Comparison of ENCODE assay signal across 13 cellular contexts in genomic region chr3:52895416-52895815, GRCh38. TPM values are rescaled to one million over a fixed set of nuclear protein-coding genes. Genes with fewer than 3 reads are reported as not detected.
DNase-seq lines count a peak whose midpoint lies in the region; ATAC-seq and TF ChIP-seq lines count a peak whose summit lies in the region.
"Had no signal": no experiment of that assay in that cellular context is flagged by ENCODE, and none has a peak within 500 bp of the region (broad histone marks: within the 10 kb centered on the region; RNA-seq: fewer than 3 reads in every experiment).

No MANE protein-coding gene starts in this region.

- ATAC-seq in WTC11: no peak
- no peak for ATAC-seq in effector memory CD8-positive, alpha-beta T cell (replicated peaks)
- ATAC-seq in GM18858 (IDR thresholded peaks at IDR 0.05; ENCODE audit: unreplicated experiment): no peak
- ATAC-seq: A549 had no signal

- no peaks in the 10 kb centered on the region for H3K36me3 Mint-ChIP-seq in WTC11
- peaks cover 4% of the 10 kb centered on the region for H3K36me3 Mint-ChIP-seq in effector memory CD8-positive, alpha-beta T cell (ENCODE audit: insufficient read depth)

- TF ChIP-seq CTCF in WTC11 (IDR thresholded peaks at IDR 0.05): no peak

- CTCF ChIA-PET in WTC11 (lab: Charles Lee): interaction anchor here (0.9 to 3.3 kb wide), 2 partner anchors 16 to 75 kb away, joined by 3 to 19 read pairs; no protein-coding TSS in a partner anchor

- H3K4me3 Mint-ChIP-seq in WTC11: peak overlapping the region; percentile 90
- H3K4me3 Mint-ChIP-seq in effector memory CD8-positive, alpha-beta T cell: peak overlapping the region; percentile 88 to 93

- peak; percentile 53 for DNase-seq in activated CD4-positive, alpha-beta T cell treated with anti-CD3 and anti-CD28 coated beads for 48 hours
- DNase-seq in activated CD4-positive, alpha-beta T cell treated with anti-CD3 and anti-CD28 coated beads for 1 hour: no peak
- DNase-seq in WTC11 (ENCODE audit: low spot score) (no peak), NCI-H2107 treated with DMSO at 0.1 percent for 48 hours (lab: John Stamatoyannopoulos, UW; ENCODE audit: unreplicated experiment) (no peak), pons (ENCODE audit: low spot score) (no peak)
- DNase-seq in effector memory CD8-positive, alpha-beta T cell: no peak
- peak; percentile 27 for DNase-seq in stimulated activated CD8-positive, alpha-beta memory T cell treated with anti-CD3 and anti-CD28 coated beads, Interleukin-15, amount 100 ng/mL, for 48 hours (ENCODE audit: low read depth in 2 of 2)
- DNase-seq: EL, NCI-H2029 treated with DMSO at 0.1 percent for 48 hours, nucleus accumbens, uterus had no signal

- peaks cover 17% of the 10 kb centered on the region for H3K4me1 Mint-ChIP-seq in WTC11
- peaks cover 48 to 55% of the 10 kb centered on the region in 2 donors for H3K4me1 Mint-ChIP-seq in effector memory CD8-positive, alpha-beta T cell (ENCODE audit: low read depth in 2 of 2)

- no peak overlapping the region for H3K27ac Mint-ChIP-seq in WTC11
- peak overlapping the region; percentile 77 to 87 for H3K27ac Mint-ChIP-seq in effector memory CD8-positive, alpha-beta T cell

- peaks cover 2% of the 10 kb centered on the region; the same call in 1 of the 2 replicates for H3K27me3 Mint-ChIP-seq in WTC11 (ENCODE audit: low read depth)
- no peaks in the 10 kb centered on the region for H3K27me3 Mint-ChIP-seq in effector memory CD8-positive, alpha-beta T cell

- no peaks in the 10 kb centered on the region for H3K9me3 Mint-ChIP-seq in WTC11
- no peaks in the 10 kb centered on the region for H3K9me3 Mint-ChIP-seq in effector memory CD8-positive, alpha-beta T cell

- POLR2A ChIA-PET in WTC11 (lab: Charles Lee): no interaction called here

TF ChIP-seq in WTC11, 78 proteins besides CTCF, POLR2A, EP300 and RAD21:
- no peak for TF ChIP-seq IRF2 (CRISPR knock-in tag; IDR thresholded peaks at IDR 0.05; ENCODE audit: borderline replicate concordance, low read depth)
- no peak for TF ChIP-seq ZBTB43 (CRISPR knock-in tag; IDR thresholded peaks at IDR 0.05)
- TF ChIP-seq USF2 (CRISPR knock-in tag; IDR thresholded peaks at IDR 0.05): no peak
- no peak for TF ChIP-seq ATF6 (CRISPR knock-in tag; IDR thresholded peaks at IDR 0.05)
- no peak for TF ChIP-seq NFATC4 (CRISPR knock-in tag; IDR thresholded peaks at IDR 0.05)
- TF ChIP-seq ZNF232 (CRISPR knock-in tag; IDR thresholded peaks at IDR 0.05): no peak
- TF ChIP-seq ZNF138 (CRISPR knock-in tag; conservative IDR thresholded peaks at IDR 0.05): no peak
- no peak for TF ChIP-seq NR3C1 (CRISPR knock-in tag; conservative IDR thresholded peaks at IDR 0.05; ENCODE audit: low read depth)
- no peak for TF ChIP-seq SMAD4 (CRISPR knock-in tag; IDR thresholded peaks at IDR 0.05)
- no peak for TF ChIP-seq ERG (CRISPR knock-in tag; IDR thresholded peaks at IDR 0.05)
- no peak for TF ChIP-seq TEAD4 (CRISPR knock-in tag; IDR thresholded peaks at IDR 0.05)
- TF ChIP-seq FOXJ3 (CRISPR knock-in tag; IDR thresholded peaks at IDR 0.05; ENCODE audit: borderline replicate concordance): no peak
- no peak for TF ChIP-seq MAX (CRISPR knock-in tag; IDR thresholded peaks at IDR 0.05)
- TF ChIP-seq TP53 (CRISPR knock-in tag; IDR thresholded peaks at IDR 0.05): no peak
- TF ChIP-seq RELA (CRISPR knock-in tag; IDR thresholded peaks at IDR 0.05; ENCODE audit: borderline replicate concordance): no peak
- no peak for TF ChIP-seq ESRRA (CRISPR knock-in tag; IDR thresholded peaks at IDR 0.05; ENCODE audit: borderline replicate concordance)

RNA-seq across cellular contexts. Expression of gene STIMATE, which starts 1.9 kb away (rescaled TPM):
- total RNA-seq in WTC11 (2021): 27.1 to 35.5 TPM (median 28.4 TPM) in 3 replicates

Comparison
In these comparisons a context has a peak if more than half of its experiments do, and no peak if none do; other contexts are left out.
1. DNase-seq: peak in activated CD4-positive, alpha-beta T cell treated with anti-CD3 and anti-CD28 coated beads for 48 hours (single experiment) and stimulated activated CD8-positive, alpha-beta memory T cell treated with anti-CD3 and anti-CD28 coated beads, Interleukin-15, amount 100 ng/mL, for 48 hours (2 of 2); none in activated CD4-positive, alpha-beta T cell treated with anti-CD3 and anti-CD28 coated beads for 1 hour (single experiment), WTC11 (single experiment), effector memory CD8-positive, alpha-beta T cell (0 of 3), NCI-H2107 treated with DMSO at 0.1 percent for 48 hours (single experiment) and pons (single experiment).